1 cellular context compared by ENCODE assay signal in genomic region chrX:152758918-152759317, GRCh38. TPM values are rescaled to one million over a fixed set of nuclear protein-coding genes. Genes with fewer than 3 reads are reported as not detected.
"Had no signal": no experiment of that assay in that cellular context is flagged by ENCODE, and none has a peak within 500 bp of the region (broad histone marks: within the 10 kb centered on the region; RNA-seq: fewer than 3 reads in every experiment).

Gene CSAG3 (plus strand): TSS chrX:152759218.

RNA-seq across cellular contexts. Expression of gene CSAG3, which starts in this region (rescaled TPM):
- total RNA-seq: G401 had no signal
